ENCODE assay signal across 18 cellular contexts in the genomic region with DNA sequence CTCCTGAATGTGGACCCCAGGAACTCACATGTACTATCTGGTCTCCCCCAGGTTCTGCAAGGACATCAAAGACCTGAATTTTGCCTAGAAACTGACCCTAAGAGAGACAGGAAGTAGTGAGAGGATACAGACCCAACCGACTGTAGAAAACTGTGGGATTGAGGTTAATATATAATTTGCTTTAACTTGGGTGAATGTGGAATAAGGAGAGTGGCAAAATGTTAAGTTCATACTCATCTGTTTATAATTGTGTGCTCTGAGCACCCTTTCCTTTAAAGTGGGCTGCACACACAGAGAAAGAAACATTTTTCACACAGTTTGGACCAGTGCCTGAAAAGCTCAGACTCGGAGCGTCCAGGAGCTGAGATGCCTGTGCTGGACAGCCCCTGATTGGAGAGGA. TPM values are rescaled to one million over a fixed set of nuclear protein-coding genes. Genes with fewer than 3 reads are reported as not detected.
DNase-seq lines count a peak whose midpoint lies in the region; TF ChIP-seq lines count a peak whose summit lies in the region.
"Had no signal": no experiment of that assay in that cellular context is flagged by ENCODE, and none has a peak within 500 bp of the region (broad histone marks: within the 10 kb centered on the region; RNA-seq: fewer than 3 reads in every experiment).

No MANE protein-coding gene starts in this region.

- CTCF ChIA-PET in HEK293 (lab: Yijun Ruan, JAX), result interaction anchor here (1.7 kb wide), 1 partner anchor 11 kb away, joined by 4 read pairs; no protein-coding TSS in a partner anchor

- H4K20me1 ChIP-seq in BLaER1 treated with 17β-estradiol and CSF1 and Interleukin-3, amounts not matched to agents 10 nM and 100 nM, result no peaks in the 10 kb centered on the region

- no peaks in the 10 kb centered on the region for H3K27me3 ChIP-seq in BLaER1 treated with 17β-estradiol and CSF1 and Interleukin-3, amounts not matched to agents 10 nM and 100 nM
- no peaks in the 10 kb centered on the region for H3K27me3 ChIP-seq in uterus

- no peak for TF ChIP-seq CTCF in HEK293 (tag by site-specific recombination; IDR thresholded peaks at IDR 0.05)
- no peak for TF ChIP-seq CTCF in uterus (IDR thresholded peaks at IDR 0.05)
- TF ChIP-seq CTCF in foreskin fibroblast (IDR thresholded peaks at IDR 0.05; ENCODE audit: low read depth, low read length), result no peak

- no peak overlapping the region for H3K4me3 ChIP-seq in BLaER1 treated with 17β-estradiol and CSF1 and Interleukin-3, amounts not matched to agents 10 nM and 100 nM
- H3K4me3 ChIP-seq in HEK293 (ENCODE audit: low read depth, low read length), result no peak overlapping the region
- no peak overlapping the region for H3K4me3 ChIP-seq in uterus
- no peak overlapping the region for H3K4me3 ChIP-seq in foreskin fibroblast (ENCODE audit: low read depth in 1 of 2, low read length in 2 of 2)
- H3K4me3 ChIP-seq: PC-9 had no signal

- POLR2A ChIA-PET in HEK293 (lab: Yijun Ruan, JAX), result no interaction called here

- H3K4me2 ChIP-seq in BLaER1 treated with 17β-estradiol and CSF1 and Interleukin-3, amounts not matched to agents 10 nM and 100 nM, result peak overlapping the region; percentile 28 to 60 (median 45); a peak in 18 of 22 replicates
- H3K4me2 ChIP-seq: KMS-11, PC-9 had no signal

- no peak for TF ChIP-seq POLR2A in uterus (IDR thresholded peaks at IDR 0.05)

- H3K36me3 ChIP-seq in BLaER1 treated with 17β-estradiol and CSF1 and Interleukin-3, amounts not matched to agents 10 nM and 100 nM, result peaks cover 0 to 4% (median 0%) of the 10 kb centered on the region in 11 experiments; a peak in 1 of 22 replicates
- H3K36me3 ChIP-seq in HEK293 (ENCODE audit: control insufficient read depth in 2 of 2, insufficient read depth in 1 of 2, low read length in 2 of 2) (no peaks in the 10 kb centered on the region), uterus (no peaks in the 10 kb centered on the region)

- H3K9me3 ChIP-seq in BLaER1 treated with 17β-estradiol and CSF1 and Interleukin-3, amounts not matched to agents 10 nM and 100 nM (replicated peaks in 1 of 11), result peaks cover 5 to 23% (median 13%) of the 10 kb centered on the region in 11 experiments; a peak in 21 of 22 replicates
- H3K9me3 ChIP-seq in HEK293 (ENCODE audit: control insufficient read depth, insufficient read depth, low read depth, low read length) (no peaks in the 10 kb centered on the region), uterus (no peaks in the 10 kb centered on the region)

- no peak overlapping the region; a peak in 1 of 22 replicates for H3K27ac ChIP-seq in BLaER1 treated with 17β-estradiol and CSF1 and Interleukin-3, amounts not matched to agents 10 nM and 100 nM
- no peak overlapping the region for H3K27ac ChIP-seq in HEK293 (ENCODE audit: extremely low read depth, low read depth, low read length)
- H3K27ac ChIP-seq in uterus, result no peak overlapping the region
- H3K27ac ChIP-seq: KMS-11, PC-9 had no signal

- peaks cover 14 to 27% (median 18%) of the 10 kb centered on the region in 10 experiments for H3K4me1 ChIP-seq in BLaER1 treated with 17β-estradiol and CSF1 and Interleukin-3, amounts not matched to agents 10 nM and 100 nM
- H3K4me1 ChIP-seq in HEK293 (ENCODE audit: control insufficient read depth, insufficient read depth, low read length) (no peaks in the 10 kb centered on the region), uterus (no peaks in the 10 kb centered on the region)

- intact Hi-C loops in uterus (cut with DNase I; ENCODE audit: low total_unique reads), result no loop called here

- DNase-seq in kidney glomerular epithelial cell (lab: John Stamatoyannopoulos, UW) (peak; percentile 62), renal cortical epithelial cell (ENCODE audit: low read depth) (peak; percentile 83), uterus (no peak), foreskin fibroblast (no peak), cortex of kidney (lab: John Stamatoyannopoulos, UW) (no peak)
- DNase-seq: AML-193; CD4-positive, CD25-positive, alpha-beta regulatory T cell; DND-41; GDM1; GOT3; MM.1S; NCI-H1092 treated with DMSO at 0.1 percent for 48 hours; NCI-H2081 treated with DMSO at 0.1 percent for 48 hours; NCI-H510A treated with DMSO at 0.1 percent for 48 hours; PC-9 had no signal

- H3K9ac ChIP-seq in BLaER1 treated with 17β-estradiol and CSF1 and Interleukin-3, amounts not matched to agents 10 nM and 100 nM, result no peak overlapping the region
- H3K9ac ChIP-seq: KMS-11 had no signal

TF ChIP-seq in HEK293, 187 proteins besides CTCF, POLR2A, EP300 and RAD21:
- TF ChIP-seq ZNF76 (tag by site-specific recombination; IDR thresholded peaks at IDR 0.05; ENCODE audit: borderline replicate concordance, low read depth) (no peak), ZNF404 (tag by site-specific recombination; IDR thresholded peaks at IDR 0.05) (no peak), ZNF433 (tag by site-specific recombination; IDR thresholded peaks at IDR 0.05; ENCODE audit: low read depth) (no peak)
- TF ChIP-seq, protein P1, sequence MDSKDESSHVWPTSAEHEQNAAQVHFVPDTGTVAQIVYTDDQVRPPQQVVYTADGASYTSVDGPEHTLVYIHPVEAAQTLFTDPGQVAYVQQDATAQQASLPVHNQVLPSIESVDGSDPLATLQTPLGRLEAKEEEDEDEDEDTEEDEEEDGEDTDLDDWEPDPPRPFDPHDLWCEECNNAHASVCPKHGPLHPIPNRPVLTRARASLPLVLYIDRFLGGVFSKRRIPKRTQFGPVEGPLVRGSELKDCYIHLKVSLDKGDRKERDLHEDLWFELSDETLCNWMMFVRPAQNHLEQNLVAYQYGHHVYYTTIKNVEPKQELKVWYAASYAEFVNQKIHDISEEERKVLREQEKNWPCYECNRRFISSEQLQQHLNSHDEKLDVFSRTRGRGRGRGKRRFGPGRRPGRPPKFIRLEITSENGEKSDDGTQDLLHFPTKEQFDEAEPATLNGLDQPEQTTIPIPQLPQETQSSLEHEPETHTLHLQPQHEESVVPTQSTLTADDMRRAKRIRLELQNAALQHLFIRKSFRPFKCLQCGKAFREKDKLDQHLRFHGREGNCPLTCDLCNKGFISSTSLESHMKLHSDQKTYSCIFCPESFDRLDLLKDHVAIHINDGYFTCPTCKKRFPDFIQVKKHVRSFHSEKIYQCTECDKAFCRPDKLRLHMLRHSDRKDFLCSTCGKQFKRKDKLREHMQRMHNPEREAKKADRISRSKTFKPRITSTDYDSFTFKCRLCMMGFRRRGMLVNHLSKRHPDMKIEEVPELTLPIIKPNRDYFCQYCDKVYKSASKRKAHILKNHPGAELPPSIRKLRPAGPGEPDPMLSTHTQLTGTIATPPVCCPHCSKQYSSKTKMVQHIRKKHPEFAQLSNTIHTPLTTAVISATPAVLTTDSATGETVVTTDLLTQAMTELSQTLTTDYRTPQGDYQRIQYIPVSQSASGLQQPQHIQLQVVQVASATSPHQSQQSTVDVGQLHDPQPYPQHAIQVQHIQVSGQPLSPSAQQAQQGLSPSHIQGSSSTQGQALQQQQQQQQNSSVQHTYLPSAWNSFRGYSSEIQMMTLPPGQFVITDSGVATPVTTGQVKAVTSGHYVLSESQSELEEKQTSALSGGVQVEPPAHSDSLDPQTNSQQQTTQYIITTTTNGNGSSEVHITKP (tag by site-specific recombination; IDR thresholded peaks at IDR 0.05), result peak; percentile 5; the same call in 1 of the 2 replicates

RNA-seq across cellular contexts. Expression of a gene that starts 37.1 kb away (rescaled TPM):
- total RNA-seq in renal cortical epithelial cell (16.5 and 17.2 TPM in 2 replicates), uterus (10 to 100 TPM in 3 of 4 donors, 1 to 10 TPM in 1; 2.6 to 37.6 (median 11.5) TPM)
- total RNA-seq: CD4-positive, CD25-positive, alpha-beta regulatory T cell had no signal

Comparison
In these comparisons a context has a peak if more than half of its experiments do, and no peak if none do; other contexts are left out.
1. DNase-seq: peak in kidney glomerular epithelial cell (single experiment) and renal cortical epithelial cell (single experiment); none in uterus (0 of 2), foreskin fibroblast (0 of 2) and cortex of kidney (single experiment).